Comparison of ENCODE assay signal across 15 cellular contexts in the genomic region with DNA sequence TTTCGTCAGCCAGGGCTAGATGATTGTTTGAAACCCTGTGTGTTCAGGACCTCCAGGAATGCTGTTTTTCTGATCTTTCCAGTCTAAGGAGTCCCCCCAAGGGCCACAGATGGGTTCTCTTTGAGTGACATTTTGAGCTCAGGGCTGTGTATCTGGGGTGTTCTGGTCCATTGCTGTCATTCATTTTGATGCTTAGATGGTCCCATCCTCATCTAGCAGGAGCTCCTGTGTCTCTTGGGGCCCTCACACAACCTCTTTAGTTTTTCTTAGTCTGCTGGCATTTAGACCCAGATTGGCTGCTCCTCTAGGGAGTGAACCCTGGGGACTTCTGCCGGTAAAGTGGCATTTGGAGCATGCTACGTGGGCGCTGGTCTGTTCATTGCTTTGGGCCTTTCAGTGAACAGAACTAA. TPM values are rescaled to one million over a fixed set of nuclear protein-coding genes. Genes with fewer than 3 reads are reported as not detected.
DNase-seq lines count a peak whose midpoint lies in the region; ATAC-seq and TF ChIP-seq lines count a peak whose summit lies in the region.
"Had no signal": no experiment of that assay in that cellular context is flagged by ENCODE, and none has a peak within 500 bp of the region (broad histone marks: within the 10 kb centered on the region; RNA-seq: fewer than 3 reads in every experiment).

No MANE protein-coding gene starts in this region.

- TF ChIP-seq POLR2A in sigmoid colon (IDR thresholded peaks at IDR 0.05): no peak
- TF ChIP-seq POLR2A in upper lobe of left lung (IDR thresholded peaks at IDR 0.05): no peak

- peaks cover 31 to 88% (median 59%) of the 10 kb centered on the region in 4 donors for H3K4me1 Mint-ChIP-seq in CD4-positive, CD25-positive, alpha-beta regulatory T cell
- H3K4me1 Mint-ChIP-seq in chondrocyte (ENCODE audit: low read depth): peaks cover 60% of the 10 kb centered on the region

- H3K4me1 ChIP-seq in CD4-positive, CD25-positive, alpha-beta regulatory T cell (ENCODE audit: control insufficient read depth, insufficient read depth, low read length, poor library complexity, severe bottlenecking): peaks cover 66% of the 10 kb centered on the region
- H3K4me1 ChIP-seq in sigmoid colon (peaks cover 0 to 37% (median 35%) of the 10 kb centered on the region in 4 donors), upper lobe of left lung (peaks cover 30 to 43% (median 37%) of the 10 kb centered on the region in 4 donors)
- peaks cover 39% of the 10 kb centered on the region for H3K4me1 ChIP-seq in effector memory CD4-positive, alpha-beta T cell (ENCODE audit: control insufficient read depth, insufficient read depth, low read length, poor library complexity, severe bottlenecking)

- intact Hi-C loops in sigmoid colon (cut with DNase I): no loop called here

- no peaks in the 10 kb centered on the region for H3K9me3 Mint-ChIP-seq in CD4-positive, CD25-positive, alpha-beta regulatory T cell
- H3K9me3 Mint-ChIP-seq in chondrocyte (ENCODE audit: low read depth): peaks cover 5% of the 10 kb centered on the region
- H3K9me3 Mint-ChIP-seq: activated T-cell treated with anti-CD3 and anti-CD28 coated beads, Interleukin-2, amount 50 U/mL, for 4 hours had no signal

- no peak overlapping the region for H3K4me3 ChIP-seq in CD4-positive, CD25-positive, alpha-beta regulatory T cell (ENCODE audit: low read depth, low read length)
- no peak overlapping the region for H3K4me3 ChIP-seq in sigmoid colon
- no peak overlapping the region for H3K4me3 ChIP-seq in effector memory CD4-positive, alpha-beta T cell (ENCODE audit: insufficient read depth, low read depth, low read length, poor library complexity, severe bottlenecking)
- no peak overlapping the region for H3K4me3 ChIP-seq in upper lobe of left lung

- DNase-seq in CD4-positive, CD25-positive, alpha-beta regulatory T cell: no peak
- DNase-seq in D341Med (ENCODE audit: low spot score): peak; percentile 53
- peak; percentile 1 for DNase-seq in chondrocyte (ENCODE audit: low spot score)
- peak; percentile 17 for DNase-seq in sigmoid colon
- DNase-seq in effector memory CD4-positive, alpha-beta T cell: no peak
- DNase-seq in upper lobe of left lung: no peak
- DNase-seq: activated CD4-positive, alpha-beta T cell treated with anti-CD3 and anti-CD28 coated beads, Interleukin-2, amount 50 U/mL, for 1 hour; activated T-cell treated with anti-CD3 and anti-CD28 coated beads, Interleukin-2, amount 50 U/mL, for 4 hours; DMS79; left colon; NCI-H2107; NCI-H748 treated with DMSO at 0.1 percent for 48 hours; occipital lobe; stimulated activated CD4-positive, alpha-beta T cell treated with anti-CD3 and anti-CD28 coated beads, Interleukin-2, amount 100 ng/mL, for 48 hours had no signal

- no peaks in the 10 kb centered on the region for H3K27me3 Mint-ChIP-seq in CD4-positive, CD25-positive, alpha-beta regulatory T cell
- H3K27me3 Mint-ChIP-seq in chondrocyte (ENCODE audit: low read depth): no peaks in the 10 kb centered on the region

- TF ChIP-seq EP300 in sigmoid colon (IDR thresholded peaks at IDR 0.05): no peak
- TF ChIP-seq EP300 in upper lobe of left lung (IDR thresholded peaks at IDR 0.05): no peak

- H3K27ac Mint-ChIP-seq in CD4-positive, CD25-positive, alpha-beta regulatory T cell: peak overlapping the region; percentile 1 to 87 (median 85)
- H3K27ac Mint-ChIP-seq in chondrocyte (ENCODE audit: unreplicated experiment): peak overlapping the region; percentile 74

- 88 to 96% methylated on average over 4 of the region's 4 CpGs for WGBS in sigmoid colon, 2 donors
- whole genome bisulfite sequencing in upper lobe of left lung, 2 donors: 85 to 89% methylated on average over 4 of the region's 4 CpGs

- ATAC-seq in CD4-positive, CD25-positive, alpha-beta regulatory T cell (ENCODE audit: low read depth in 2 of 2): no peak
- ATAC-seq in HG03045 (IDR thresholded peaks at IDR 0.05; ENCODE audit: unreplicated experiment): no peak
- ATAC-seq in upper lobe of left lung (ENCODE audit: low FRiP score in 2 of 2): no peak
- ATAC-seq: activated T-cell treated with anti-CD3 and anti-CD28 coated beads, Interleukin-2, amount 50 U/mL, for 4 hours; left colon had no signal

- peaks cover 30% of the 10 kb centered on the region for H3K36me3 Mint-ChIP-seq in CD4-positive, CD25-positive, alpha-beta regulatory T cell
- peaks cover 22% of the 10 kb centered on the region for H3K36me3 Mint-ChIP-seq in chondrocyte (ENCODE audit: low read depth)

- TF ChIP-seq CTCF in chondrocyte (IDR thresholded peaks at IDR 0.05) (no peak), sigmoid colon (IDR thresholded peaks at IDR 0.05) (no peak), upper lobe of left lung (IDR thresholded peaks at IDR 0.05) (no peak)

- peaks cover 14% of the 10 kb centered on the region for H3K36me3 ChIP-seq in CD4-positive, CD25-positive, alpha-beta regulatory T cell (ENCODE audit: control insufficient read depth, insufficient read depth, low read length)
- H3K36me3 ChIP-seq in sigmoid colon: peaks cover 0 to 16% (median 0%) of the 10 kb centered on the region in 4 donors
- no peaks in the 10 kb centered on the region for H3K36me3 ChIP-seq in effector memory CD4-positive, alpha-beta T cell (ENCODE audit: control insufficient read depth, insufficient read depth, low read length)
- peaks cover 0 to 31% (median 4%) of the 10 kb centered on the region in 4 donors for H3K36me3 ChIP-seq in upper lobe of left lung

- H3K9me3 ChIP-seq in CD4-positive, CD25-positive, alpha-beta regulatory T cell (ENCODE audit: control insufficient read depth in 2 of 2, low read length in 2 of 2): no peaks in the 10 kb centered on the region
- H3K9me3 ChIP-seq in sigmoid colon: no peaks in the 10 kb centered on the region
- H3K9me3 ChIP-seq in effector memory CD4-positive, alpha-beta T cell (ENCODE audit: control insufficient read depth, low read length): no peaks in the 10 kb centered on the region
- no peaks in the 10 kb centered on the region for H3K9me3 ChIP-seq in upper lobe of left lung

- H3K4me3 Mint-ChIP-seq in CD4-positive, CD25-positive, alpha-beta regulatory T cell: peak overlapping the region in 1 of 4 donors; percentile 10
- H3K4me3 Mint-ChIP-seq in chondrocyte (ENCODE audit: unreplicated experiment): no peak overlapping the region
- H3K4me3 Mint-ChIP-seq: activated T-cell treated with anti-CD3 and anti-CD28 coated beads, Interleukin-2, amount 50 U/mL, for 4 hours had no signal

- H3K27me3 ChIP-seq in CD4-positive, CD25-positive, alpha-beta regulatory T cell (ENCODE audit: control insufficient read depth, insufficient read depth, low read length): no peaks in the 10 kb centered on the region
- H3K27me3 ChIP-seq in sigmoid colon (no peaks in the 10 kb centered on the region), upper lobe of left lung (no peaks in the 10 kb centered on the region)
- H3K27me3 ChIP-seq in effector memory CD4-positive, alpha-beta T cell (replicated peaks; ENCODE audit: control insufficient read depth, insufficient read depth, low read length, poor library complexity, severe bottlenecking): no peaks in the 10 kb centered on the region

- H3K27ac ChIP-seq in CD4-positive, CD25-positive, alpha-beta regulatory T cell (ENCODE audit: insufficient read depth, low read length, poor library complexity, severe bottlenecking): peak overlapping the region; percentile 50
- no peak overlapping the region for H3K27ac ChIP-seq in sigmoid colon
- H3K27ac ChIP-seq in effector memory CD4-positive, alpha-beta T cell (ENCODE audit: insufficient read depth, low read length, poor library complexity, severe bottlenecking): no peak overlapping the region
- no peak overlapping the region for H3K27ac ChIP-seq in upper lobe of left lung

RNA-seq across cellular contexts. Expression of a gene that starts 39.1 kb away (rescaled TPM):
- 397 TPM for total RNA-seq in CD4-positive, CD25-positive, alpha-beta regulatory T cell
- 10 to 100 TPM; 35.1 to 43.0 (median 38.5) TPM for polyA plus RNA-seq in CD4-positive, CD25-positive, alpha-beta regulatory T cell
- total RNA-seq in chondrocyte: 105 to 111 TPM (median 110 TPM) in 3 replicates
- total RNA-seq in sigmoid colon: 10 to 100 TPM; 26.4 to 75.3 (median 34.9) TPM
- 10 to 100 TPM; 25.8 to 86.8 (median 37.5) TPM for polyA plus RNA-seq in sigmoid colon
- total RNA-seq in upper lobe of left lung: 100 to 1,000 TPM in 4 of 6 donors, 10 to 100 TPM in 2; 64.2 to 170 (median 123) TPM

RNA-seq across cellular contexts. Expression of a gene that starts 51.0 kb away (rescaled TPM):
- total RNA-seq in CD4-positive, CD25-positive, alpha-beta regulatory T cell: 55.6 TPM
- 10 to 100 TPM; 40.1 to 48.1 (median 42.4) TPM for polyA plus RNA-seq in CD4-positive, CD25-positive, alpha-beta regulatory T cell
- total RNA-seq in chondrocyte (37.3 to 49.3 TPM (median 37.7 TPM) in 3 replicates), sigmoid colon (10 to 100 TPM; 26.4 to 39.6 (median 32.7) TPM), upper lobe of left lung (10 to 100 TPM; 17.5 to 48.2 (median 22.7) TPM)
- 10 to 100 TPM in 1 of 3 donors, 1 to 10 TPM in 2; 5.4 to 14.0 (median 6.0) TPM for polyA plus RNA-seq in sigmoid colon

Comparison
In these comparisons a context has a peak if more than half of its experiments do, and no peak if none do; other contexts are left out.
1. DNase-seq: peak in D341Med (single experiment), chondrocyte (single experiment) and sigmoid colon (single experiment); none in CD4-positive, CD25-positive, alpha-beta regulatory T cell (0 of 3), effector memory CD4-positive, alpha-beta T cell (0 of 3) and upper lobe of left lung (0 of 2).